23 cellular contexts compared by ENCODE assay signal in genomic region chr17:79629548-79630049, GRCh38. TPM values are rescaled to one million over a fixed set of nuclear protein-coding genes. Genes with fewer than 3 reads are reported as not detected.
DNase-seq lines count a peak whose midpoint lies in the region; ATAC-seq, FAIRE-seq and TF ChIP-seq lines count a peak whose summit lies in the region.
"Had no signal": no experiment of that assay in that cellular context is flagged by ENCODE, and none has a peak within 500 bp of the region (broad histone marks: within the 10 kb centered on the region; RNA-seq: fewer than 3 reads in every experiment).

No MANE protein-coding gene starts in this region.

- H3K36me3 ChIP-seq in right atrium auricular region (no peaks in the 10 kb centered on the region), lower lobe of right lung (no peaks in the 10 kb centered on the region)
- H3K36me3 ChIP-seq: BLaER1 had no signal

- intact Hi-C loops in left cardiac atrium (cut with DNase I) = no loop called here
- intact Hi-C loops in lower lobe of right lung (cut with DNase I) = no loop called here

- H3K27me3 ChIP-seq in right atrium auricular region (no peaks in the 10 kb centered on the region), lower lobe of right lung (ENCODE audit: low read depth) (peaks cover 12% of the 10 kb centered on the region)
- H3K27me3 ChIP-seq: BLaER1 had no signal

- ATAC-seq in left cardiac atrium = no peak
- ATAC-seq in lower lobe of right lung = no peak
- ATAC-seq: CD8-positive, alpha-beta T cell had no signal

- H3K27ac ChIP-seq in right atrium auricular region = no peak overlapping the region
- H3K27ac ChIP-seq in lower lobe of right lung = no peak overlapping the region
- H3K27ac ChIP-seq: BLaER1 had no signal

- no peak for FAIRE-seq in urothelium cell line (lab: Jason Lieb, UNC)
- FAIRE-seq: H1 had no signal

- H3K4me3 ChIP-seq in right atrium auricular region = no peak overlapping the region
- H3K4me3 ChIP-seq in lower lobe of right lung = no peak overlapping the region
- H3K4me3 ChIP-seq: BLaER1 had no signal

- no peak for TF ChIP-seq CTCF in right atrium auricular region (IDR thresholded peaks at IDR 0.05)
- no peak for TF ChIP-seq CTCF in lower lobe of right lung (IDR thresholded peaks at IDR 0.05)

- no peaks in the 10 kb centered on the region for H3K4me1 ChIP-seq in right atrium auricular region
- no peaks in the 10 kb centered on the region for H3K4me1 ChIP-seq in lower lobe of right lung
- H3K4me1 ChIP-seq: BLaER1 had no signal

- H3K9me3 ChIP-seq in right atrium auricular region (no peaks in the 10 kb centered on the region), lower lobe of right lung (no peaks in the 10 kb centered on the region)
- H3K9me3 ChIP-seq: BLaER1 had no signal

- DNase-seq in right atrium auricular region (ENCODE audit: low spot score) = peak; percentile 16
- no peak for DNase-seq in left cardiac atrium
- peak; percentile 26 for DNase-seq in SW480 (ENCODE audit: low spot score)
- DNase-seq in islet precursor cell = peak; percentile 35
- DNase-seq in activated T-cell treated with anti-CD3 and anti-CD28 coated beads, Interleukin-2, amount 50 U/mL, for 48 hours = no peak
- no peak for DNase-seq in lower lobe of right lung
- DNase-seq in urothelium cell line (ENCODE audit: low spot score) = no peak
- DNase-seq in GM19240 (ENCODE audit: insufficient read length, low spot score) = no peak
- DNase-seq: DMS79 treated with DMSO at 0.1 percent for 48 hours, NCI-H1105 treated with DMSO at 0.1 percent for 48 hours, NCI-H1694 treated with DMSO at 0.1 percent for 48 hours, NCI-H2107, NCI-H2227 treated with DMSO at 0.1 percent for 48 hours, NCI-H510A treated with DMSO at 0.1 percent for 48 hours, NCI-H774, SHP77 had no signal

RNA-seq across cellular contexts. Expression of gene RBFOX3, which starts 18.7 kb away (rescaled TPM):
- total RNA-seq in right atrium auricular region (not detected), left cardiac atrium (not detected), lower lobe of right lung (not detected)
- total RNA-seq: A673; CD8-positive, alpha-beta T cell; LHCN-M2; OCI-LY7; RPMI7951 had no signal

Comparison
In these comparisons a context has a peak if more than half of its experiments do, and no peak if none do; other contexts are left out.
1. DNase-seq: peak in right atrium auricular region (single experiment), SW480 (single experiment) and islet precursor cell (single experiment); none in left cardiac atrium (single experiment), activated T-cell treated with anti-CD3 and anti-CD28 coated beads, Interleukin-2, amount 50 U/mL, for 48 hours (0 of 2), lower lobe of right lung (single experiment), urothelium cell line (single experiment) and GM19240 (single experiment).